11 cellular contexts compared by ENCODE assay signal in genomic region chr7:77561354-77561753, GRCh38. TPM values are rescaled to one million over a fixed set of nuclear protein-coding genes. Genes with fewer than 3 reads are reported as not detected.
DNase-seq lines count a peak whose midpoint lies in the region; ATAC-seq and TF ChIP-seq lines count a peak whose summit lies in the region.
"Had no signal": no experiment of that assay in that cellular context is flagged by ENCODE, and none has a peak within 500 bp of the region (broad histone marks: within the 10 kb centered on the region; RNA-seq: fewer than 3 reads in every experiment).

No MANE protein-coding gene starts in this region.

- H3K36me3 ChIP-seq in BLaER1, result peaks cover 9% of the 10 kb centered on the region

- H3K4me2 ChIP-seq in BLaER1, result peak overlapping the region; percentile 42

- CTCF ChIA-PET in CD4-positive, alpha-beta T cell (lab: Charles Lee), result no interaction called here

- H3K36me3 Mint-ChIP-seq in CD4-positive, alpha-beta T cell (ENCODE audit: low read depth), result peaks cover 3% of the 10 kb centered on the region

- in situ Hi-C loops in G401 (cut with HindIII; ENCODE audit: low sequenced_read_pairs), result no loop called here

- DNase-seq in HL-60 (ENCODE audit: low read depth in 1 of 2, low spot score in 1 of 2), result no peak
- no peak for DNase-seq in CD4-positive, alpha-beta T cell
- DNase-seq in LoVo (ENCODE audit: low spot score), result no peak
- DNase-seq in KG1 (lab: John Stamatoyannopoulos, UW), result no peak
- DNase-seq in G401 (ENCODE audit: low spot score), result no peak
- DNase-seq: NCI-H446, stomach, T-helper 1 cell had no signal

- peaks cover 9% of the 10 kb centered on the region; the same call in 1 of the 2 replicates for H3K4me1 ChIP-seq in BLaER1

- H3K4me3 ChIP-seq in BLaER1 (no peak overlapping the region), HL-60 (replicated peaks; ENCODE audit: insufficient read depth, low read length) (no peak overlapping the region)
- H3K4me3 ChIP-seq: stomach had no signal

- peak; percentile 82 for ATAC-seq in GM19328 (IDR thresholded peaks at IDR 0.05; ENCODE audit: unreplicated experiment)
- ATAC-seq in HG02840 (IDR thresholded peaks at IDR 0.05; ENCODE audit: low FRiP score, unreplicated experiment), result peak; percentile 63
- ATAC-seq in CD4-positive, alpha-beta T cell (ENCODE audit: poor library complexity), result no peak

- H3K4me1 Mint-ChIP-seq in CD4-positive, alpha-beta T cell (ENCODE audit: low read depth), result peaks cover 11% of the 10 kb centered on the region

- no peaks in the 10 kb centered on the region for H3K27me3 Mint-ChIP-seq in CD4-positive, alpha-beta T cell

- H4K20me1 ChIP-seq in BLaER1, result peaks cover 69% of the 10 kb centered on the region

- H3K27ac ChIP-seq in BLaER1 (no peak overlapping the region), HL-60 (replicated peaks) (peak overlapping the region; percentile 49)
- no peak overlapping the region for H3K27ac ChIP-seq in CD4-positive, alpha-beta T cell (ENCODE audit: low read depth, low read length)
- H3K27ac ChIP-seq: stomach had no signal

- no peaks in the 10 kb centered on the region for H3K9me3 Mint-ChIP-seq in CD4-positive, alpha-beta T cell

- no peak overlapping the region for H3K4me3 Mint-ChIP-seq in CD4-positive, alpha-beta T cell

- intact Hi-C loops in CD4-positive, alpha-beta T cell (cut with DNase I, micrococcal nuclease), result no loop called here

- H3K9ac ChIP-seq in BLaER1, result no peak overlapping the region

- peaks cover 6% of the 10 kb centered on the region for H3K9me3 ChIP-seq in BLaER1
- no peaks in the 10 kb centered on the region for H3K9me3 ChIP-seq in CD4-positive, alpha-beta T cell (ENCODE audit: control insufficient read depth, low read length)
- H3K9me3 ChIP-seq: stomach had no signal

- TF ChIP-seq CTCF in HL-60 (IDR thresholded peaks at IDR 0.05; ENCODE audit: insufficient read depth, low read length), result no peak
- TF ChIP-seq CTCF in CD4-positive, alpha-beta T cell (IDR thresholded peaks at IDR 0.05), result no peak

- H3K27ac Mint-ChIP-seq in CD4-positive, alpha-beta T cell, result no peak overlapping the region

- POLR2A ChIA-PET in CD4-positive, alpha-beta T cell (lab: Charles Lee), result no interaction called here

- H3K27me3 ChIP-seq in BLaER1 (no peaks in the 10 kb centered on the region), HL-60 (ENCODE audit: insufficient read depth, poor library complexity, severe bottlenecking) (no peaks in the 10 kb centered on the region)
- H3K27me3 ChIP-seq in CD4-positive, alpha-beta T cell (ENCODE audit: control insufficient read depth, insufficient read depth, low read length), result no peaks in the 10 kb centered on the region
- H3K27me3 ChIP-seq: stomach had no signal

RNA-seq across cellular contexts. Expression of gene PTPN12, which starts 24.3 kb away (rescaled TPM):
- total RNA-seq in CD4-positive, alpha-beta T cell, result 10 to 100 TPM; 11.7 to 14.8 TPM
- 22.9 and 27.2 TPM in 2 replicates for total RNA-seq in G401 (2014; rRNA removed; shearing (Covaris generic))
